In genomic region chr7:4667776-4668509, GRCh38 we compare ENCODE assay signal across 14 cellular contexts. TPM values are rescaled to one million over a fixed set of nuclear protein-coding genes. Genes with fewer than 3 reads are reported as not detected.
DNase-seq lines count a peak whose midpoint lies in the region; TF ChIP-seq lines count a peak whose summit lies in the region.
"Had no signal": no experiment of that assay in that cellular context is flagged by ENCODE, and none has a peak within 500 bp of the region (broad histone marks: within the 10 kb centered on the region; RNA-seq: fewer than 3 reads in every experiment).

No MANE protein-coding gene starts in this region.

- intact Hi-C loops in Caco-2 (cut with micrococcal nuclease; ENCODE audit: unreplicated experiment): no loop called here

- TF ChIP-seq CTCF in chondrocyte (IDR thresholded peaks at IDR 0.05) (no peak), Caco-2 (IDR thresholded peaks at IDR 0.05; ENCODE audit: insufficient read depth in 1 of 2, low read depth in 1 of 2, low read length in 1 of 2, severe bottlenecking in 1 of 2, unreplicated experiment in 1 of 2) (no peak)

- H3K27me3 ChIP-seq in Caco-2 (replicated peaks; ENCODE audit: control insufficient read depth, insufficient read depth, low read length): no peaks in the 10 kb centered on the region

- H3K27me3 Mint-ChIP-seq in chondrocyte (ENCODE audit: low read depth): no peaks in the 10 kb centered on the region
- no peaks in the 10 kb centered on the region for H3K27me3 Mint-ChIP-seq in Caco-2 (ENCODE audit: insufficient read depth, unreplicated experiment)

- peak; percentile 43 for DNase-seq in AG08395 (ENCODE audit: low spot score)
- DNase-seq in M059J (ENCODE audit: low read depth): peak; percentile 71
- peak; percentile 77 for DNase-seq in chondrocyte (ENCODE audit: low spot score)
- peak; percentile 74 for DNase-seq in non-pigmented ciliary epithelial cell (ENCODE audit: low read depth)
- DNase-seq in Caco-2: no peak
- no peak for DNase-seq in islet precursor cell
- DNase-seq in SKM-1 treated with dmso at 0.1 percent for 144 hours (lab: John Stamatoyannopoulos, UW; ENCODE audit: unreplicated experiment): no peak
- DNase-seq in substantia nigra (lab: John Stamatoyannopoulos, UW): no peak
- DNase-seq: activated effector memory CD4-positive, alpha-beta T cell treated with Interleukin-2 at 50 U/mL for 16 hours; CD4-positive, CD25-positive, alpha-beta regulatory T cell; effector CD8-positive, alpha-beta T cell; NCI-H446; SHP77; stimulated activated naive B cell treated with anti-CD40 and anti-IgM and Interleukin-4, amounts not matched to agents 10 μg/mL and 1 μg/mL and 100 μg/mL, for 72 hours had no signal

- peaks cover 70% of the 10 kb centered on the region for H3K4me1 Mint-ChIP-seq in chondrocyte (ENCODE audit: low read depth)
- H3K4me1 Mint-ChIP-seq in Caco-2 (ENCODE audit: low read depth, unreplicated experiment): no peaks in the 10 kb centered on the region
- H3K4me1 Mint-ChIP-seq: CD4-positive, CD25-positive, alpha-beta regulatory T cell; stimulated activated naive B cell treated with anti-CD40 and anti-IgM and Interleukin-4, amounts not matched to agents 10 μg/mL and 1 μg/mL and 100 μg/mL, for 72 hours had no signal

- no peak overlapping the region for H3K4me3 ChIP-seq in Caco-2 (ENCODE audit: low read depth, low read length)

- no peak overlapping the region for H3K27ac ChIP-seq in substantia nigra (ENCODE audit: low read depth, low read length, poor library complexity, severe bottlenecking)

- H3K36me3 Mint-ChIP-seq in chondrocyte (ENCODE audit: low read depth): peaks cover 2% of the 10 kb centered on the region
- no peaks in the 10 kb centered on the region for H3K36me3 Mint-ChIP-seq in Caco-2 (ENCODE audit: insufficient read depth, unreplicated experiment)
- H3K36me3 Mint-ChIP-seq: CD4-positive, CD25-positive, alpha-beta regulatory T cell had no signal

- no peaks in the 10 kb centered on the region for H3K9me3 ChIP-seq in Caco-2

- H3K4me1 ChIP-seq in Caco-2: 0 out of 2 replicates have a peak, but pooled peaks cover 4% of the 10 kb centered on the region

- H3K4me3 Mint-ChIP-seq in chondrocyte (ENCODE audit: unreplicated experiment) (peak overlapping the region; percentile 57), Caco-2 (ENCODE audit: unreplicated experiment) (no peak overlapping the region)
- H3K4me3 Mint-ChIP-seq: CD4-positive, CD25-positive, alpha-beta regulatory T cell; stimulated activated naive B cell treated with anti-CD40 and anti-IgM and Interleukin-4, amounts not matched to agents 10 μg/mL and 1 μg/mL and 100 μg/mL, for 72 hours had no signal

- POLR2A ChIA-PET in Caco-2 (lab: Charles Lee): no interaction called here

- BruUV-seq in Caco-2 (replicated peaks; lab: Mats Ljungman, UMichigan): no TSS peak

- CTCF ChIA-PET in Caco-2 (lab: Charles Lee): no interaction called here

- H3K9me3 Mint-ChIP-seq in chondrocyte (ENCODE audit: low read depth) (peaks cover 3% of the 10 kb centered on the region), Caco-2 (ENCODE audit: unreplicated experiment) (no peaks in the 10 kb centered on the region)

- H3K27ac Mint-ChIP-seq in chondrocyte (ENCODE audit: unreplicated experiment) (peak overlapping the region; percentile 99), Caco-2 (ENCODE audit: unreplicated experiment) (no peak overlapping the region)
- H3K27ac Mint-ChIP-seq: CD4-positive, CD25-positive, alpha-beta regulatory T cell; stimulated activated naive B cell treated with anti-CD40 and anti-IgM and Interleukin-4, amounts not matched to agents 10 μg/mL and 1 μg/mL and 100 μg/mL, for 72 hours had no signal

- no peaks in the 10 kb centered on the region for H3K36me3 ChIP-seq in Caco-2 (ENCODE audit: control insufficient read depth, insufficient read depth, low read length)

RNA-seq across cellular contexts. Expression of gene FOXK1, which starts 14.2 kb away (rescaled TPM):
- total RNA-seq in M059J (2014; rRNA removed; shearing (Covaris generic)): 6.6 and 11.6 TPM in 2 replicates
- 53.3 to 78.3 TPM (median 77.9 TPM) in 3 replicates for total RNA-seq in chondrocyte
- total RNA-seq in Caco-2 (2022): 50.8 and 51.2 TPM in 2 replicates

Comparison
In these comparisons a context has a peak if more than half of its experiments do, and no peak if none do; other contexts are left out.
1. DNase-seq: peak in AG08395 (single experiment), M059J (single experiment), chondrocyte (single experiment) and non-pigmented ciliary epithelial cell (single experiment); none in Caco-2 (0 of 2), islet precursor cell (single experiment), SKM-1 treated with dmso at 0.1 percent for 144 hours (single experiment) and substantia nigra (0 of 49).